Comparison of ENCODE assay signal across 13 cellular contexts in genomic region chr2:239768907-239769573, GRCh38.
"Had no signal": no experiment of that assay in that cellular context is flagged by ENCODE, and none has a peak within 500 bp of the region (broad histone marks: within the 10 kb centered on the region; RNA-seq: fewer than 3 reads in every experiment).

No MANE protein-coding gene starts in this region.

- ATAC-seq: foreskin keratinocyte; left cardiac atrium; stimulated activated memory B cell treated with anti-CD40 and anti-IgM and Interleukin-4, amounts not matched to agents 10 μg/mL and 1 μg/mL and 100 μg/mL, for 72 hours had no signal

- H3K4me1 ChIP-seq: foreskin keratinocyte had no signal

- H3K27me3 ChIP-seq: brain microvascular endothelial cell, foreskin keratinocyte had no signal

- H3K36me3 ChIP-seq: brain microvascular endothelial cell, spleen had no signal

- H3K4me3 ChIP-seq: coronary artery, lung, spleen had no signal

- DNase-seq: activated CD4-positive, alpha-beta T cell treated with anti-CD3 and anti-CD28 coated beads, Interleukin-2, amount 50 U/mL, for 4 hours; activated naive CD4-positive, alpha-beta T cell treated with anti-CD3 and anti-CD28 coated beads for 36 hours; brain microvascular endothelial cell; foreskin keratinocyte; glutamatergic neuron; hippocampal formation; left cardiac atrium; midbrain; stimulated activated CD4-positive, alpha-beta T cell treated with anti-CD3 and anti-CD28 coated beads, Interleukin-4, amount 100 ng/mL, for 4 hours had no signal

- H3K27ac ChIP-seq: brain microvascular endothelial cell, coronary artery, foreskin keratinocyte had no signal
